14 cellular contexts compared by ENCODE assay signal in genomic region chr9:113695901-113696300, GRCh38.
DNase-seq lines count a peak whose midpoint lies in the region; ATAC-seq and TF ChIP-seq lines count a peak whose summit lies in the region.
"Had no signal": no experiment of that assay in that cellular context is flagged by ENCODE, and none has a peak within 500 bp of the region (broad histone marks: within the 10 kb centered on the region; RNA-seq: fewer than 3 reads in every experiment).

No MANE protein-coding gene starts in this region.

- no peaks in the 10 kb centered on the region for H3K36me3 ChIP-seq in vagina
- H3K36me3 ChIP-seq in transverse colon, result no peaks in the 10 kb centered on the region
- H3K36me3 ChIP-seq: right lobe of liver had no signal

- in situ Hi-C loops in transverse colon (cut with MboI; ENCODE audit: low pct_ligation_motif_present in 1 of 4, low pct_unique_long_range_greater_than_20kb in 1 of 4, low sequenced_read_pairs in 3 of 4), result no loop called here

- H3K4me3 ChIP-seq in vagina (no peak overlapping the region), transverse colon (no peak overlapping the region)
- H3K4me3 ChIP-seq: right lobe of liver had no signal

- H3K4me3 Mint-ChIP-seq in T-helper 17 cell, result peak overlapping the region; percentile 71
- H3K4me3 Mint-ChIP-seq in type B pancreatic cell, result no peak overlapping the region
- H3K4me3 Mint-ChIP-seq: T-helper 2 cell treated with Interferon-gamma antibody and Interleukin-4, amounts not matched to agents 5 μg/mL and 100 μg/mL, for 36 hours had no signal

- peaks cover 13% of the 10 kb centered on the region for H3K4me1 Mint-ChIP-seq in T-helper 17 cell
- no peaks in the 10 kb centered on the region for H3K4me1 Mint-ChIP-seq in type B pancreatic cell (ENCODE audit: unreplicated experiment)

- DNase-seq in COLO829 (ENCODE audit: low spot score), result peak; percentile 91
- peak; percentile 54 for DNase-seq in HS-5 (ENCODE audit: low read depth)
- DNase-seq in T-helper 17 cell, result no peak
- DNase-seq in foreskin melanocyte, result peak; percentile 24
- DNase-seq in vagina (ENCODE audit: extremely low spot score in 2 of 2), result no peak
- no peak for DNase-seq in SW 1271 (lab: John Stamatoyannopoulos, UW)
- DNase-seq in type B pancreatic cell (ENCODE audit: extremely low spot score, unreplicated experiment), result no peak
- no peak for DNase-seq in transverse colon
- DNase-seq: activated effector memory CD4-positive, alpha-beta T cell treated with anti-CD3 and anti-CD28 coated beads, Interleukin-2, amount 50 U/mL, for 16 hours; NCI-H2171; right lobe of liver had no signal

- TF ChIP-seq CTCF in vagina (IDR thresholded peaks at IDR 0.05) (no peak), type B pancreatic cell (conservative IDR thresholded peaks at IDR 0.05) (no peak), transverse colon (IDR thresholded peaks at IDR 0.05) (no peak)

- H3K36me3 Mint-ChIP-seq in T-helper 17 cell (ENCODE audit: low read depth) (peaks cover 4% of the 10 kb centered on the region), type B pancreatic cell (no peaks in the 10 kb centered on the region)

- no peaks in the 10 kb centered on the region for H3K27me3 ChIP-seq in vagina
- no peaks in the 10 kb centered on the region for H3K27me3 ChIP-seq in transverse colon
- H3K27me3 ChIP-seq: right lobe of liver had no signal

- TF ChIP-seq POLR2A in vagina (IDR thresholded peaks at IDR 0.05) (no peak), transverse colon (IDR thresholded peaks at IDR 0.05) (no peak)

- H3K27me3 Mint-ChIP-seq in T-helper 17 cell, result peaks cover 45% of the 10 kb centered on the region
- peaks cover 12% of the 10 kb centered on the region for H3K27me3 Mint-ChIP-seq in type B pancreatic cell

- H3K9me3 ChIP-seq in T-helper 17 cell (ENCODE audit: control insufficient read depth, low read length, poor library complexity, severe bottlenecking), result no peaks in the 10 kb centered on the region
- H3K9me3 ChIP-seq in vagina, result no peaks in the 10 kb centered on the region
- H3K9me3 ChIP-seq in transverse colon, result no peaks in the 10 kb centered on the region
- H3K9me3 ChIP-seq: right lobe of liver had no signal

- no peak overlapping the region for H3K27ac ChIP-seq in vagina
- no peak overlapping the region for H3K27ac ChIP-seq in transverse colon
- H3K27ac ChIP-seq: KMS-11, right lobe of liver had no signal

- 31% methylated on average over 2 of the region's 2 CpGs; no CpG with 5 or more reads in 1 of the 2 donors for WGBS in transverse colon (ENCODE audit: low coverage in 1 of 2), 2 donors

- intact Hi-C loops in vagina (cut with DNase I) (no loop called here), transverse colon (cut with DNase I; ENCODE audit: low total_unique reads) (no loop called here)

- H3K4me1 ChIP-seq in vagina (no peaks in the 10 kb centered on the region), transverse colon (no peaks in the 10 kb centered on the region)
- H3K4me1 ChIP-seq: right lobe of liver had no signal

- peak; percentile 59 for ATAC-seq in T-helper 17 cell
- ATAC-seq: activated CD4-positive, CD25-positive, alpha-beta regulatory T cell treated with anti-CD3 and anti-CD28 coated beads, Interleukin-2, amount 50 U/mL, for 24 hours; right lobe of liver had no signal

- H3K27ac Mint-ChIP-seq in T-helper 17 cell (no peak overlapping the region), type B pancreatic cell (no peak overlapping the region)
- H3K27ac Mint-ChIP-seq: T-helper 2 cell treated with Interferon-gamma antibody and Interleukin-4, amounts not matched to agents 5 μg/mL and 100 μg/mL, for 36 hours had no signal

- TF ChIP-seq EP300 in transverse colon (IDR thresholded peaks at IDR 0.05; ENCODE audit: low read depth), result no peak

- H3K9me3 Mint-ChIP-seq in type B pancreatic cell, result peaks cover 5% of the 10 kb centered on the region
- H3K9me3 Mint-ChIP-seq: T-helper 2 cell treated with Interferon-gamma antibody and Interleukin-4, amounts not matched to agents 5 μg/mL and 100 μg/mL, for 36 hours had no signal

Comparison
In these comparisons a context has a peak if more than half of its experiments do, and no peak if none do; other contexts are left out.
1. DNase-seq: peak in COLO829 (single experiment), HS-5 (single experiment) and foreskin melanocyte (single experiment); none in T-helper 17 cell (0 of 3), vagina (0 of 2), SW 1271 (0 of 2), type B pancreatic cell (single experiment) and transverse colon (single experiment).